In genomic region chr19:40313229-40313983, GRCh38 we compare ENCODE assay signal across 7 cellular contexts.
"Had no signal": no experiment of that assay in that cellular context is flagged by ENCODE, and none has a peak within 500 bp of the region (broad histone marks: within the 10 kb centered on the region; RNA-seq: fewer than 3 reads in every experiment).

No MANE protein-coding gene starts in this region.

- FAIRE-seq: HTR-8/SVneo had no signal

- H3K9me3 Mint-ChIP-seq: IgD-negative memory B cell had no signal

- H3K27ac ChIP-seq: GM23248 had no signal

- DNase-seq: GM23248, GOT3, KG1 had no signal

- H3K9ac ChIP-seq: GM23248 had no signal

- H3K4me3 ChIP-seq: GM23248, HAP-1 had no signal

- H3K36me3 Mint-ChIP-seq: IgD-negative memory B cell had no signal

- H3K27ac Mint-ChIP-seq: IgD-negative memory B cell had no signal

- H3K9me3 ChIP-seq: HAP-1 had no signal

- H2AFZ ChIP-seq: GM23248 had no signal

- H3K4me1 ChIP-seq: HAP-1 had no signal

- ATAC-seq: HCT116 had no signal
